ENCODE assay signal across 8 cellular contexts in the genomic region with DNA sequence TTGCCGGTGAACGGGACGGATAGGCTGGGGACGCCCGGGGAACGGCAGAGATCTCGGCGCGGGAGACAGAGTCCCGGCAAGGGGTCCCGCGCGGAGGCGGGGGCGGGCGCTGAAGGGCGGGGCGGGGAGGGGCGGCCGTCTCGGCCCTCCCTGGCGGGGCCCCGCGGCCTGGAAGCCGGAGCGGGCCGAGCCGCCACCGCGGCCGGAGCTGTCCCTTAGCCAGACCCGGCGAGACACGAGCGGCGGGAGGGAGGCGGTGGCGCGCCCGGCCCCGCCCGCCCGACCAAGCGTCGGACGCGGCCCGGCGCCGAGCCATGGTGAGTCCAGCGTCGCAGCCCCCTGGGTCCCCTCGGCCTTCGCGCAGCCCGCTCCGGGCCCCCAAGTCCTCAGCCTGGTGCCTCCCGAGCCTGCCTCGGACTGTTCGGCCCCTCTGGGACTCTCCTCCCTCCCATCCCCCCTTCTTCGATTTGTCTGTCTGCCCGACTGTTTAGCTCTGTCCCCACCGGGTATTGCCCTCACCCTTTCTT. TPM values are rescaled to one million over a fixed set of nuclear protein-coding genes. Genes with fewer than 3 reads are reported as not detected.
A peak's percentile ranks its signal among the peaks of the same experiment; 100 is the strongest.
DNase-seq lines count a peak whose midpoint lies in the region; ATAC-seq and TF ChIP-seq lines count a peak whose summit lies in the region.

A gene (plus strand): TSS at position 222 of the 527 bp plus-strand sequence. CDS start 93 bp downstream, at position 315.

- peak within 1 kb of the TSS; percentile 43 to 93 (median 85) for H3K27ac ChIP-seq in adrenal gland
- peak within 1 kb of the TSS; percentile 64 to 98 (median 95) for H3K27ac ChIP-seq in heart right ventricle

- 0 to 3% (median 1%) methylated on average over 15 to 63 of the region's 63 CpGs for WGBS in adrenal gland, 4 donors
- WGBS in heart right ventricle, 2 donors: 0% methylated on average over 27 to 53 of the region's 63 CpGs

- H3K36me3 ChIP-seq in adrenal gland (replicated peaks in 1 of 2): peaks cover 0 to 23% of the 10 kb centered on the region in 2 donors
- H3K36me3 ChIP-seq in heart right ventricle: peaks cover 0 to 25% (median 8%) of the 10 kb centered on the region in 9 donors

- peak within 1 kb of the TSS; percentile 14 to 88 (median 58) for H3K4me3 ChIP-seq in adrenal gland
- H3K4me3 ChIP-seq in heart right ventricle: peak within 1 kb of the TSS; percentile 61 to 86 (median 78)

- intact Hi-C loops in adrenal gland (cut with DNase I): no loop called here
- intact Hi-C loops in heart right ventricle (cut with DNase I): loop anchor here in 1 of 10 donors (2.0 kb wide), 2 partner anchors 15 to 35 kb away; no protein-coding TSS in a partner anchor

- ATAC-seq in heart right ventricle (peak; percentile 34 to 82 (median 58)), omental fat pad (ENCODE audit: low FRiP score) (peak; percentile 34), HG02759 (IDR thresholded peaks at IDR 0.05; ENCODE audit: unreplicated experiment) (no peak), HG03571 (IDR thresholded peaks at IDR 0.05; ENCODE audit: unreplicated experiment) (no peak)

- H3K27me3 ChIP-seq in adrenal gland (no peaks in the 10 kb centered on the region), heart right ventricle (peaks cover 0 to 17% (median 0%) of the 10 kb centered on the region in 7 donors)

- peaks cover 25 to 29% of the 10 kb centered on the region in 2 donors for H3K4me1 ChIP-seq in adrenal gland (replicated peaks in 1 of 2)
- peaks cover 6 to 44% (median 34%) of the 10 kb centered on the region in 9 donors for H3K4me1 ChIP-seq in heart right ventricle

- no peaks in the 10 kb centered on the region for H3K9me3 ChIP-seq in adrenal gland (replicated peaks in 1 of 3)
- no peaks in the 10 kb centered on the region for H3K9me3 ChIP-seq in heart right ventricle

- TF ChIP-seq CTCF in adrenal gland (IDR thresholded peaks at IDR 0.05): no peak
- TF ChIP-seq CTCF in heart right ventricle (IDR thresholded peaks at IDR 0.05): no peak
- TF ChIP-seq CTCF in omental fat pad (IDR thresholded peaks at IDR 0.05): no peak

- peak; percentile 51 for DNase-seq in NCI-H146 (lab: John Stamatoyannopoulos, UW)
- no peak for DNase-seq in NCI-H146 treated with DMSO at 0.1 percent for 48 hours (lab: John Stamatoyannopoulos, UW; ENCODE audit: unreplicated experiment)
- DNase-seq in NCI-H1105 treated with DMSO at 0.1 percent for 48 hours (lab: John Stamatoyannopoulos, UW): peak; percentile 46
- peak; percentile 62 to 77 (median 74) for DNase-seq in adrenal gland
- DNase-seq in heart right ventricle: peak; percentile 65 to 81
- no peak for DNase-seq in omental fat pad (ENCODE audit: low spot score)

- peak; percentile 60 to 77 for TF ChIP-seq POLR2A in adrenal gland (IDR thresholded peaks at IDR 0.05)

RNA-seq across cellular contexts. Expression of the gene that starts here (rescaled TPM):
- total RNA-seq in adrenal gland (100 to 1,000 TPM; 108 to 258 (median 151) TPM), heart right ventricle (10 to 100 TPM; 14.2 to 24.4 (median 17.5) TPM), omental fat pad (10 to 100 TPM; 30.0 to 91.3 (median 40.6) TPM)
- polyA plus RNA-seq in adrenal gland (100 to 1,000 TPM; 126 to 148 (median 137) TPM), heart right ventricle (10 to 100 TPM; 21.1 to 25.2 TPM)

Comparison
In these comparisons a context has a peak if more than half of its experiments do, and no peak if none do; other contexts are left out.
1. RNA of the gene that starts here (polyA plus RNA-seq): 126 to 148 TPM in adrenal gland; 21.1 to 25.2 TPM in heart right ventricle; every median in the first group is over 4 times any median in the second.
2. DNase-seq: peak in NCI-H146 (single experiment), NCI-H1105 treated with DMSO at 0.1 percent for 48 hours (single experiment), adrenal gland (7 of 7) and heart right ventricle (2 of 2); none in NCI-H146 treated with DMSO at 0.1 percent for 48 hours (single experiment) and omental fat pad (single experiment).
3. ATAC-seq: peak in heart right ventricle (8 of 8) and omental fat pad (single experiment); none in HG02759 (single experiment) and HG03571 (single experiment).